ENCODE assay signal across 8 cellular contexts in the genomic region with DNA sequence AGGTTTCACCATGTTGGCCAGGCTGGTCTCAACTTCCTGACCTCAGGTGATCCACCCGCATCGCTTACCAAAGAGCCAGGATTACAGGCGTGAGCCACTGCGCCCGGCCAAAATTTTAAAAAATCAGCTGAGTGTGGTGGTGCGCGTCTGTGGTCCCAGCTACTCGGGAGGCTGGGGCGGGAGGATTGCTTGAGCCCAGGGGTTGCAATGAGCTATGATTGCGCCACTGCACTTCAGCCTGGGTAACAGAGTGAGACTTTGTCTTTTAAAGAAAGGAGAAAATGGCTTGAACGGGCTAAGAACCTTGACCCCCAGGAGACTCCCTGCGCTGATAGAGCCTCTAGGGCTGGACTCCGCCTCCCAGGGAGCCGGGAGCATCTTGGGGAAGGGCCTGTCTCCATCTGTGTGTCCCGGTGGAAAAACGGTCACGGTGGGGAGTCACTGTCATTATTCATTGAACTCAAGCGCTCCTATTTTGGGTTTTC. TPM values are rescaled to one million over a fixed set of nuclear protein-coding genes. Genes with fewer than 3 reads are reported as not detected.
DNase-seq lines count a peak whose midpoint lies in the region; ATAC-seq and TF ChIP-seq lines count a peak whose summit lies in the region.

No MANE protein-coding gene starts in this region.

- intact Hi-C loops in vagina (cut with DNase I) = loop anchor here (2.0 to 5.0 kb wide), 2 partner anchors 27 to 36 kb away; no protein-coding TSS in a partner anchor

- H3K18ac ChIP-seq in mesenchymal stem cell (ENCODE audit: low read depth in 1 of 2, low read length in 2 of 2) = peak overlapping the region; percentile 95 to 98

- peak overlapping the region; percentile 89 for H4K8ac ChIP-seq in mesenchymal stem cell (ENCODE audit: low read length)

- DNase-seq in cardiac fibroblast (ENCODE audit: low read depth in 2 of 2) = no peak
- DNase-seq in mesenchymal stem cell = no peak
- DNase-seq in vagina (ENCODE audit: extremely low spot score in 2 of 2) = peak in 1 of 2 donors; percentile 92
- no peak for DNase-seq in EL
- no peak for DNase-seq in cerebellum (ENCODE audit: low spot score)

- H2BK15ac ChIP-seq in mesenchymal stem cell (ENCODE audit: low read depth, poor library complexity, severe bottlenecking) = peak overlapping the region; percentile 85

- no peaks in the 10 kb centered on the region for H3K79me2 ChIP-seq in KMS-11 (ENCODE audit: insufficient read depth, low read depth)

- peak overlapping the region; percentile 82 for H3K9ac ChIP-seq in BLaER1
- peak overlapping the region; percentile 28; the same call in 1 of the 2 replicates for H3K9ac ChIP-seq in KMS-11
- H3K9ac ChIP-seq in mesenchymal stem cell (ENCODE audit: low read length) = peak overlapping the region; percentile 98

- H2BK120ac ChIP-seq in mesenchymal stem cell (ENCODE audit: low read depth, low read length) = no peak overlapping the region

- no peaks in the 10 kb centered on the region for H3K9me3 ChIP-seq in BLaER1
- H3K9me3 ChIP-seq in mesenchymal stem cell (ENCODE audit: control insufficient read depth, low read length) = no peaks in the 10 kb centered on the region
- H3K9me3 ChIP-seq in vagina = no peaks in the 10 kb centered on the region

- H3K4me3 ChIP-seq in BLaER1 (peak overlapping the region; percentile 85), KMS-11 (IDR thresholded peaks at IDR 0.05; ENCODE audit: insufficient read depth, low read depth, low read length) (no peak overlapping the region), cardiac fibroblast (replicated peaks in 1 of 2; ENCODE audit: low read depth in 2 of 2, low read length in 2 of 2) (peak overlapping the region; percentile 66 to 77), mesenchymal stem cell (ENCODE audit: insufficient read depth in 1 of 2, low read depth in 1 of 2, low read length in 2 of 2) (peak overlapping the region; percentile 83 to 85), vagina (peak overlapping the region; percentile 59 to 89)

- H3K27me3 ChIP-seq in BLaER1 (no peaks in the 10 kb centered on the region), KMS-11 (ENCODE audit: insufficient read depth, low read depth) (0 out of 2 replicates have a peak, but pooled peaks cover 2% of the 10 kb centered on the region), mesenchymal stem cell (ENCODE audit: control insufficient read depth in 1 of 2, insufficient read depth in 1 of 2, low read length in 2 of 2) (no peaks in the 10 kb centered on the region), vagina (no peaks in the 10 kb centered on the region)

- TF ChIP-seq POLR2A in vagina (IDR thresholded peaks at IDR 0.05) = no peak

- H3K4me2 ChIP-seq in BLaER1 (peak overlapping the region; percentile 90), KMS-11 (peak overlapping the region; percentile 72), mesenchymal stem cell (ENCODE audit: low read length, poor library complexity, severe bottlenecking) (peak overlapping the region; percentile 73)

- H3K4ac ChIP-seq in mesenchymal stem cell (ENCODE audit: low read depth in 1 of 2, low read length in 2 of 2) = peak overlapping the region; percentile 85 to 90

- no peak overlapping the region for H2BK12ac ChIP-seq in mesenchymal stem cell (ENCODE audit: low read length in 2 of 2)

- H4K91ac ChIP-seq in mesenchymal stem cell (ENCODE audit: low read length) = peak overlapping the region; percentile 82

- peak; percentile 0 for ATAC-seq in GM21381 (IDR thresholded peaks at IDR 0.05; ENCODE audit: unreplicated experiment)

- H3K23ac ChIP-seq in mesenchymal stem cell (ENCODE audit: low read length in 2 of 2) = no peak overlapping the region

- no peak overlapping the region for H2AK5ac ChIP-seq in mesenchymal stem cell (ENCODE audit: low read length, severe bottlenecking)

- TF ChIP-seq CTCF in KMS-11 (conservative IDR thresholded peaks at IDR 0.05; ENCODE audit: low read depth, low read length) = no peak
- no peak for TF ChIP-seq CTCF in cardiac fibroblast (IDR thresholded peaks at IDR 0.05; ENCODE audit: low read depth, low read length)
- TF ChIP-seq CTCF in vagina (IDR thresholded peaks at IDR 0.05) = no peak

- H3K27ac ChIP-seq in BLaER1 (peak overlapping the region; percentile 74), KMS-11 (0 out of 2 replicates have a peak overlapping the region, but pooled peaks have one; percentile 12), mesenchymal stem cell (ENCODE audit: low read length, poor library complexity, severe bottlenecking) (peak overlapping the region; percentile 56), vagina (peak overlapping the region; percentile 98)

- peak overlapping the region; percentile 84 for H2BK5ac ChIP-seq in mesenchymal stem cell (ENCODE audit: low read depth, low read length, poor library complexity, severe bottlenecking)

- H2AFZ ChIP-seq in KMS-11 (ENCODE audit: low read depth) (peak overlapping the region; percentile 100), mesenchymal stem cell (ENCODE audit: low read depth, low read length) (no peak overlapping the region)

- H3K79me1 ChIP-seq in mesenchymal stem cell (replicated peaks; ENCODE audit: low read length, poor library complexity, severe bottlenecking) = peaks cover 20% of the 10 kb centered on the region

- H3K14ac ChIP-seq in mesenchymal stem cell (ENCODE audit: low read length in 2 of 2) = no peak overlapping the region

- H4K20me1 ChIP-seq in BLaER1 = no peaks in the 10 kb centered on the region
- no peaks in the 10 kb centered on the region for H4K20me1 ChIP-seq in KMS-11 (ENCODE audit: insufficient read depth)

- H3K4me1 ChIP-seq in BLaER1 = peaks cover 49% of the 10 kb centered on the region
- peaks cover 39% of the 10 kb centered on the region for H3K4me1 ChIP-seq in KMS-11 (ENCODE audit: low read depth, poor library complexity, severe bottlenecking)
- H3K4me1 ChIP-seq in mesenchymal stem cell (ENCODE audit: control insufficient read depth, insufficient read depth, low read depth, low read length) = peaks cover 14% of the 10 kb centered on the region
- H3K4me1 ChIP-seq in vagina = peaks cover 25% of the 10 kb centered on the region

- H3K36me3 ChIP-seq in BLaER1 = no peaks in the 10 kb centered on the region
- no peaks in the 10 kb centered on the region for H3K36me3 ChIP-seq in KMS-11 (ENCODE audit: insufficient read depth)
- H3K36me3 ChIP-seq in mesenchymal stem cell (ENCODE audit: control insufficient read depth in 1 of 2, insufficient read depth in 2 of 2, low read depth in 1 of 2, low read length in 2 of 2) = peaks cover under 1 to 4% of the 10 kb centered on the region in 2 experiments
- no peaks in the 10 kb centered on the region for H3K36me3 ChIP-seq in vagina

- 12% methylated on average over 18 of the region's 18 CpGs for WGBS in mesenchymal stem cell

RNA-seq across cellular contexts. Expression of a gene that starts 0.8 kb away (rescaled TPM):
- 7.2 TPM for polyA plus RNA-seq in mesenchymal stem cell (2013, experiment 1 of 2)
- polyA plus RNA-seq in mesenchymal stem cell (2013, experiment 2 of 2) = 7.2 TPM
- 20.6 TPM for total RNA-seq in vagina
- 28.7 TPM for total RNA-seq in cerebellum

Comparison
In these comparisons a context has a peak if more than half of its experiments do, and no peak if none do; other contexts are left out.
1. H3K27ac ChIP-seq: peak in every context shown above with its lines; median percentile 98 in vagina; 74 in BLaER1; 56 in mesenchymal stem cell; 12 in KMS-11.
2. H3K9ac ChIP-seq: peak in every context shown above with its lines; median percentile 98 in mesenchymal stem cell; 82 in BLaER1; 28 in KMS-11.